ENCODE assay signal across 8 cellular contexts in the genomic region with DNA sequence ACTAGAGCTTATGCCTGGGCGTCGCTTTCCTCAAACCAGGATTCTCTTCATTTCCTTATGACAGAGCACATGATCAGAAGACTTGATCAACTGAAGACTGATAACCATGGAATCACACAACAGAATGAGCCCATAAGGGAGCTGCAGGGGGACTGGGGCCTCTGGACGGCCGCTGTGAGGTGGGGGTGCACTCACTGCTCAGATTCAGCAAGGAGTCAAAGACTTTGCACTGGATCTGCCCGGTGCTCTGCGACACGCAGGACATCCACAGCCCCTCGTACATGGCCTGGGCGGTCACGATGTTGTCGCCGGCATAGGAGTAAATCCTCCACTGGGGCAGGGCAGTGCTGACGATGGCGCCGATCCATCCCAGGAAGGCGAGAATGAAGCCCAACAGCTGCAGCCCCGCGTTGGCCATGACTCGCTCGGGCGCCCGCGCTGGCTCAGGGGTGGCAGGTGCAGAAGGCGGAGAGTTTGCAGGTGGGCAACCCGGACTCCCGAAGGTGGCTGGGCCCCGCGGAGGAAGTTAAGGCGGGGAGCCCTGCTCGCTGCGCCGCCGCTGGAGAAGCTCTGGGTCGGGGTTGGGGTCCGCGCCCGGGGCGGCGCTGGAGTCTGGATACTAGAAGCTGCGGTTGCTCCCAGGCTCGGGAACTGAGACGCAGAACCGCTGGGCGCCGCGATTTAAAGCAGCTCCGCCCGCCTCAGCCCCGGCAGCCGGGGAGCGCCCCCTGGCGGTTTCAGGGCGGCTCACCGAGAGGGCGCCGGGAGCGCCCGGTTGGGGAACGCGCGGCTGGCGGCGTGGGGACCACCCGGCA. TPM values are rescaled to one million over a fixed set of nuclear protein-coding genes. Genes with fewer than 3 reads are reported as not detected.
DNase-seq lines count a peak whose midpoint lies in the region; ATAC-seq and TF ChIP-seq lines count a peak whose summit lies in the region.

A gene with protein sequence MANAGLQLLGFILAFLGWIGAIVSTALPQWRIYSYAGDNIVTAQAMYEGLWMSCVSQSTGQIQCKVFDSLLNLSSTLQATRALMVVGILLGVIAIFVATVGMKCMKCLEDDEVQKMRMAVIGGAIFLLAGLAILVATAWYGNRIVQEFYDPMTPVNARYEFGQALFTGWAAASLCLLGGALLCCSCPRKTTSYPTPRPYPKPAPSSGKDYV (minus strand): TSS at position 658 of the 815 bp plus-strand sequence. CDS start 240 bp downstream, at position 418.

- intact Hi-C loops in activated CD4-positive, alpha-beta memory T cell treated with anti-CD3 and anti-CD28 coated beads for 36 hours (cut with micrococcal nuclease) = loop anchor here (1.0 to 5.0 kb wide), 2 partner anchors 95 to 355 kb away; no protein-coding TSS in a partner anchor

- TF ChIP-seq RAD21 in liver (IDR thresholded peaks at IDR 0.05) = peak; percentile 79 to 87

- H3K9me3 ChIP-seq in liver (ENCODE audit: control insufficient read depth in 4 of 4, low read length in 3 of 4) = no peaks in the 10 kb centered on the region

- WGBS in liver = 3% methylated on average over 64 of the region's 64 CpGs

- DNase-seq in A172 (ENCODE audit: low spot score) = peak; percentile 51
- peak; percentile 74 for DNase-seq in NCI-H460 (ENCODE audit: extremely low read depth, low read depth)
- DNase-seq in activated CD4-positive, alpha-beta memory T cell treated with anti-CD3 and anti-CD28 coated beads for 36 hours = peak; percentile 73
- DNase-seq in ecto neural progenitor cell (ENCODE audit: low spot score) = peak; percentile 94
- peak; percentile 65 to 83 for DNase-seq in stimulated activated CD4-positive, alpha-beta T cell treated with anti-CD3 and anti-CD28 coated beads, Interleukin-2, amount 100 ng/mL, for 48 hours

- TF ChIP-seq CTCF in liver (IDR thresholded peaks at IDR 0.05; ENCODE audit: low read depth, low read length, missing input control) = peak; percentile 93

- peak within 1 kb of the TSS; percentile 87 to 90 (median 89) for H3K4me3 ChIP-seq in liver (ENCODE audit: low read depth in 1 of 3, low read length in 3 of 3)

- peak within 1 kb of the TSS; percentile 96 to 99 for H3K9ac ChIP-seq in liver (ENCODE audit: low read depth in 1 of 2, low read length in 2 of 2)

- no peaks in the 10 kb centered on the region for H3K36me3 ChIP-seq in liver (ENCODE audit: control insufficient read depth in 4 of 4, insufficient read depth in 3 of 4, low read depth in 1 of 4, low read length in 3 of 4)

- no peaks in the 10 kb centered on the region for H3K9me3 Mint-ChIP-seq in activated CD4-positive, alpha-beta memory T cell treated with anti-CD3 and anti-CD28 coated beads for 36 hours

- POLR2A ChIA-PET in activated CD4-positive, alpha-beta memory T cell treated with anti-CD3 and anti-CD28 coated beads for 36 hours (lab: Charles Lee) = no interaction called here

- H3K27me3 ChIP-seq in liver (ENCODE audit: control insufficient read depth in 4 of 4, insufficient read depth in 4 of 4, low read length in 3 of 4) = no peaks in the 10 kb centered on the region

- no peaks in the 10 kb centered on the region for H3K36me3 Mint-ChIP-seq in activated CD4-positive, alpha-beta memory T cell treated with anti-CD3 and anti-CD28 coated beads for 36 hours

- H3K4me3 Mint-ChIP-seq in activated CD4-positive, alpha-beta memory T cell treated with anti-CD3 and anti-CD28 coated beads for 36 hours = peak within 1 kb of the TSS; percentile 63

- peaks cover 41% of the 10 kb centered on the region for H3K27me3 Mint-ChIP-seq in activated CD4-positive, alpha-beta memory T cell treated with anti-CD3 and anti-CD28 coated beads for 36 hours

- CTCF ChIA-PET in activated CD4-positive, alpha-beta memory T cell treated with anti-CD3 and anti-CD28 coated beads for 36 hours (lab: Charles Lee) = interaction anchor here (0.6 to 2.3 kb wide), 25 partner anchors 9 to 375 kb away, joined by 3 to 13 read pairs (median 3); no protein-coding TSS in a partner anchor

- H3K4me1 Mint-ChIP-seq in activated CD4-positive, alpha-beta memory T cell treated with anti-CD3 and anti-CD28 coated beads for 36 hours (ENCODE audit: low read depth) = peaks cover 19% of the 10 kb centered on the region

- peaks cover 2 to 42% (median 16%) of the 10 kb centered on the region in 4 donors for H3K4me1 ChIP-seq in liver (ENCODE audit: control insufficient read depth in 4 of 4, insufficient read depth in 4 of 4, low read length in 3 of 4)

- no peak within 1 kb of the TSS for H3K27ac Mint-ChIP-seq in activated CD4-positive, alpha-beta memory T cell treated with anti-CD3 and anti-CD28 coated beads for 36 hours

- ATAC-seq in GM18519 (IDR thresholded peaks at IDR 0.05; ENCODE audit: low FRiP score, unreplicated experiment) (peak; percentile 82), HG03060 (IDR thresholded peaks at IDR 0.05; ENCODE audit: low read depth, unreplicated experiment) (peak; percentile 57)

- H3K27ac ChIP-seq in liver (ENCODE audit: low read depth in 1 of 2, low read length in 2 of 2) = peak within 1 kb of the TSS; percentile 84 to 92

TF ChIP-seq in liver, 16 proteins besides CTCF, POLR2A, EP300 and RAD21:
- peak; percentile 58 for TF ChIP-seq YY1 (IDR thresholded peaks at IDR 0.05)
- TF ChIP-seq GABPA (IDR thresholded peaks at IDR 0.05 in 1 of 2, conservative IDR thresholded peaks at IDR 0.05 in 1 of 2) = no peak
- TF ChIP-seq, protein P1, sequence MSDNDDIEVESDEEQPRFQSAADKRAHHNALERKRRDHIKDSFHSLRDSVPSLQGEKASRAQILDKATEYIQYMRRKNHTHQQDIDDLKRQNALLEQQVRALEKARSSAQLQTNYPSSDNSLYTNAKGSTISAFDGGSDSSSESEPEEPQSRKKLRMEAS (IDR thresholded peaks at IDR 0.05) = no peak
- TF ChIP-seq HNF4G (IDR thresholded peaks at IDR 0.05) = no peak
- no peak for TF ChIP-seq FOXA2 (IDR thresholded peaks at IDR 0.05)
- TF ChIP-seq JUND (IDR thresholded peaks at IDR 0.05) = no peak
- TF ChIP-seq NR2F2 (IDR thresholded peaks at IDR 0.05) = no peak
- TF ChIP-seq TAF1 (conservative IDR thresholded peaks at IDR 0.05) = peak; percentile 90
- no peak for TF ChIP-seq FOXA1 (IDR thresholded peaks at IDR 0.05)
- TF ChIP-seq, protein P2, sequence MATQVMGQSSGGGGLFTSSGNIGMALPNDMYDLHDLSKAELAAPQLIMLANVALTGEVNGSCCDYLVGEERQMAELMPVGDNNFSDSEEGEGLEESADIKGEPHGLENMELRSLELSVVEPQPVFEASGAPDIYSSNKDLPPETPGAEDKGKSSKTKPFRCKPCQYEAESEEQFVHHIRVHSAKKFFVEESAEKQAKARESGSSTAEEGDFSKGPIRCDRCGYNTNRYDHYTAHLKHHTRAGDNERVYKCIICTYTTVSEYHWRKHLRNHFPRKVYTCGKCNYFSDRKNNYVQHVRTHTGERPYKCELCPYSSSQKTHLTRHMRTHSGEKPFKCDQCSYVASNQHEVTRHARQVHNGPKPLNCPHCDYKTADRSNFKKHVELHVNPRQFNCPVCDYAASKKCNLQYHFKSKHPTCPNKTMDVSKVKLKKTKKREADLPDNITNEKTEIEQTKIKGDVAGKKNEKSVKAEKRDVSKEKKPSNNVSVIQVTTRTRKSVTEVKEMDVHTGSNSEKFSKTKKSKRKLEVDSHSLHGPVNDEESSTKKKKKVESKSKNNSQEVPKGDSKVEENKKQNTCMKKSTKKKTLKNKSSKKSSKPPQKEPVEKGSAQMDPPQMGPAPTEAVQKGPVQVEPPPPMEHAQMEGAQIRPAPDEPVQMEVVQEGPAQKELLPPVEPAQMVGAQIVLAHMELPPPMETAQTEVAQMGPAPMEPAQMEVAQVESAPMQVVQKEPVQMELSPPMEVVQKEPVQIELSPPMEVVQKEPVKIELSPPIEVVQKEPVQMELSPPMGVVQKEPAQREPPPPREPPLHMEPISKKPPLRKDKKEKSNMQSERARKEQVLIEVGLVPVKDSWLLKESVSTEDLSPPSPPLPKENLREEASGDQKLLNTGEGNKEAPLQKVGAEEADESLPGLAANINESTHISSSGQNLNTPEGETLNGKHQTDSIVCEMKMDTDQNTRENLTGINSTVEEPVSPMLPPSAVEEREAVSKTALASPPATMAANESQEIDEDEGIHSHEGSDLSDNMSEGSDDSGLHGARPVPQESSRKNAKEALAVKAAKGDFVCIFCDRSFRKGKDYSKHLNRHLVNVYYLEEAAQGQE (IDR thresholded peaks at IDR 0.05) = peak; percentile 56
- no peak for TF ChIP-seq EGR1 (IDR thresholded peaks at IDR 0.05; ENCODE audit: low read depth in 2 of 2)
- TF ChIP-seq HNF4A (conservative IDR thresholded peaks at IDR 0.05) = peak; percentile 3 to 7

RNA-seq across cellular contexts. Expression of the gene that starts here (rescaled TPM):
- total RNA-seq in A172 (2014; rRNA removed; shearing (Covaris generic)) = 2.8 and 3.6 TPM in 2 replicates
- 115 and 121 TPM in 2 replicates for total RNA-seq in NCI-H460 (2014; rRNA removed; shearing (Covaris generic))
- 30.0 and 36.9 TPM in 2 replicates for polyA plus RNA-seq in NCI-H460 (2014; cell fraction: nucleus; rRNA removed)
- total RNA-seq in activated CD4-positive, alpha-beta memory T cell treated with anti-CD3 and anti-CD28 coated beads for 36 hours = under 1 TPM; 0.07 to 0.22 TPM
- total RNA-seq in liver = 10 to 100 TPM; 85.2 to 92.0 TPM
- polyA plus RNA-seq in liver = 10 to 100 TPM; 57.8 to 89.4 TPM

Comparison
In these comparisons a context has a peak if more than half of its experiments do, and no peak if none do; other contexts are left out.
1. Peak in every context shown above with its lines: DNase-seq, ATAC-seq, H3K4me3 ChIP-seq and H3K27ac ChIP-seq.
2. RNA of the gene that starts here (total RNA-seq): 115 to 121 TPM in NCI-H460 and 85.2 to 92.0 TPM in liver; 2.8 to 3.6 TPM in A172 and 0.07 to 0.22 TPM in activated CD4-positive, alpha-beta memory T cell treated with anti-CD3 and anti-CD28 coated beads for 36 hours; every median in the first group is over 10 times any median in the second.
3. Peak in DNase-seq in activated CD4-positive, alpha-beta memory T cell treated with anti-CD3 and anti-CD28 coated beads for 36 hours; RNA of the gene not detected or under 1 TPM.